9 cellular contexts compared by ENCODE assay signal in the genomic region with DNA sequence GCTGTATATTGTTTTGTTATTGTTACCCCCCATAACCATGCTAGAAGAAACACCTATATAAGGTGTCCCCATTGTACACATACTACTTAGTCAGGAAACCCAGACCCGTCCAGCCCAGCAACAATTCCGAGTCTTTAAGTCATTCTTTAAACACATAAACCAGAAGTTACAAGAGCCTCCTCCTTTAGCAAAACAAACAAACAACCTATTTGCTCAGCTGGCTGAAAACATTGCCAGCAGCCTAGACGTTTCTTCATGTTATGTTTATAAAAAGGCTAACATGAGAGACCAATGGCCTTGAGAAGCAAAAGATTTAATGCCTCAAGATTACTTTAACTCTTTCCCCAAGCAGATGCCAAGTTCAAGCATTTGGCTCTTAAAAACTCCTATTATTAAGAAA. TPM values are rescaled to one million over a fixed set of nuclear protein-coding genes. Genes with fewer than 3 reads are reported as not detected.
DNase-seq lines count a peak whose midpoint lies in the region; ATAC-seq and TF ChIP-seq lines count a peak whose summit lies in the region.
"Had no signal": no experiment of that assay in that cellular context is flagged by ENCODE, and none has a peak within 500 bp of the region (broad histone marks: within the 10 kb centered on the region; RNA-seq: fewer than 3 reads in every experiment).

No MANE protein-coding gene starts in this region.

- H3K27me3 Mint-ChIP-seq in MCF 10A (ENCODE audit: insufficient read depth, unreplicated experiment) (no peaks in the 10 kb centered on the region), naive B cell (no peaks in the 10 kb centered on the region)

- H3K36me3 ChIP-seq in ACC112 (ENCODE audit: insufficient read depth, low read length) = no peaks in the 10 kb centered on the region
- H3K36me3 ChIP-seq in mucosa of descending colon (ENCODE audit: low read depth) = no peaks in the 10 kb centered on the region

- H3K9me3 Mint-ChIP-seq in MCF 10A (ENCODE audit: unreplicated experiment) (no peaks in the 10 kb centered on the region), naive B cell (peaks cover 0 to 1% (median 0%) of the 10 kb centered on the region in 7 donors)

- H3K9me3 ChIP-seq in mucosa of descending colon = no peaks in the 10 kb centered on the region

- H3K27me3 ChIP-seq in ACC112 (ENCODE audit: insufficient read depth, low read length) = no peaks in the 10 kb centered on the region

- H3K27ac Mint-ChIP-seq in MCF 10A (ENCODE audit: low read depth, unreplicated experiment) = peak overlapping the region; percentile 100
- peak overlapping the region in 5 of 6 donors; percentile 15 to 99 (median 76) for H3K27ac Mint-ChIP-seq in naive B cell

- H3K36me3 Mint-ChIP-seq in MCF 10A (ENCODE audit: insufficient read depth, unreplicated experiment) (peaks cover 16% of the 10 kb centered on the region), naive B cell (peaks cover 0 to 5% of the 10 kb centered on the region in 2 donors)

- CTCF ChIA-PET in MCF 10A (lab: Yijun Ruan, JAX) = interaction anchor here (1.0 to 1.4 kb wide), 2 partner anchors 12 to 20 kb away, joined by 3 read pairs; no protein-coding TSS in a partner anchor

- H3K79me2 ChIP-seq in ACC112 (ENCODE audit: control insufficient read depth, insufficient read depth, low read length, unreplicated experiment) = peaks cover 73% of the 10 kb centered on the region

- H3K4me3 Mint-ChIP-seq in MCF 10A (ENCODE audit: unreplicated experiment) (peak overlapping the region; percentile 98), naive B cell (peak overlapping the region in 6 of 8 donors; percentile 20 to 100 (median 66))

- ATAC-seq in naive B cell (ENCODE audit: low read depth in 2 of 2) (no peak), mucosa of descending colon (no peak), GM18498 (IDR thresholded peaks at IDR 0.05; ENCODE audit: unreplicated experiment) (no peak)

- H3K27ac ChIP-seq in ACC112 (ENCODE audit: low read depth, low read length) = peak overlapping the region; percentile 94

- H3K4me1 Mint-ChIP-seq in MCF 10A (ENCODE audit: insufficient read depth, unreplicated experiment) = peaks cover 62% of the 10 kb centered on the region
- peaks cover 63 to 88% (median 75%) of the 10 kb centered on the region in 3 donors for H3K4me1 Mint-ChIP-seq in naive B cell

- intact Hi-C loops in MCF 10A (cut with micrococcal nuclease) = no loop called here
- intact Hi-C loops in mucosa of descending colon (cut with DNase I, micrococcal nuclease) = no loop called here

- DNase-seq in HFF-Myc (ENCODE audit: extremely low read depth, low read depth) (no peak), MCF 10A (ENCODE audit: unreplicated experiment) (peak; percentile 32), naive B cell (no peak), mucosa of descending colon (no peak), CD1c-positive myeloid dendritic cell (ENCODE audit: extremely low spot score) (no peak)
- no peak for DNase-seq in stimulated activated CD8-positive, alpha-beta memory T cell treated with anti-CD3 and anti-CD28 coated beads, Interleukin-4, amount 100 ng/mL, for 48 hours
- DNase-seq: stimulated activated CD4-positive, alpha-beta T cell treated with anti-CD3 and anti-CD28 coated beads, Interleukin-2, amount 100 ng/mL, for 24 hours had no signal

- H3K4me1 ChIP-seq in ACC112 (ENCODE audit: control insufficient read depth, insufficient read depth, low read length, unreplicated experiment) (peaks cover 52% of the 10 kb centered on the region), mucosa of descending colon (ENCODE audit: low read depth) (peaks cover 58% of the 10 kb centered on the region)

- POLR2A ChIA-PET in MCF 10A (lab: Yijun Ruan, JAX) = interaction anchor here (0.7 to 6.7 kb wide), 5 partner anchors 8 to 714 kb away, joined by 3 to 105 read pairs (median 5); no protein-coding TSS in a partner anchor

- TF ChIP-seq CTCF in HFF-Myc (IDR thresholded peaks at IDR 0.05; ENCODE audit: low read depth, low read length, missing control alignments) = no peak
- no peak for TF ChIP-seq CTCF in MCF 10A (IDR thresholded peaks at IDR 0.05; ENCODE audit: unreplicated experiment)
- no peak for TF ChIP-seq CTCF in mucosa of descending colon (IDR thresholded peaks at IDR 0.05)

- peak overlapping the region; percentile 83 for H3K4me3 ChIP-seq in ACC112 (ENCODE audit: low read depth, low read length)
- peak overlapping the region; percentile 99 for H3K4me3 ChIP-seq in HFF-Myc (replicated peaks; ENCODE audit: low read depth, low read length)
- H3K4me3 ChIP-seq in mucosa of descending colon = no peak overlapping the region

- BruUV-seq in MCF 10A (replicated peaks; lab: Mats Ljungman, UMichigan) = no TSS peak

- H2AFZ ChIP-seq in ACC112 (ENCODE audit: low read length, unreplicated experiment) = no peak overlapping the region

RNA-seq across cellular contexts. Expression of a gene that starts 1.4 kb away (rescaled TPM):
- total RNA-seq in MCF 10A (2022) (17.9 TPM in 2 replicates), mucosa of descending colon (10 to 100 TPM; 22.4 to 34.7 (median 26.0) TPM)
- polyA plus RNA-seq in naive B cell (ENCODE audit: low read depth in 6 of 6) = 10 to 100 TPM; 10.1 to 17.1 (median 14.7) TPM

RNA-seq across cellular contexts. Expression of a gene that starts 1.4 kb away (rescaled TPM):
- 23.2 and 24.4 TPM in 2 replicates for total RNA-seq in MCF 10A (2022)
- 10 to 100 TPM in 4 of 6 donors, 1 to 10 TPM in 2; 3.0 to 17.0 (median 13.2) TPM for polyA plus RNA-seq in naive B cell (ENCODE audit: low read depth in 6 of 6)
- total RNA-seq in mucosa of descending colon = 10 to 100 TPM; 14.0 to 21.7 (median 17.1) TPM
